Comparison of ENCODE assay signal across 11 cellular contexts in genomic region chr18:30889582-30890301, GRCh38.
DNase-seq lines count a peak whose midpoint lies in the region; ATAC-seq and TF ChIP-seq lines count a peak whose summit lies in the region.
"Had no signal": no experiment of that assay in that cellular context is flagged by ENCODE, and none has a peak within 500 bp of the region (broad histone marks: within the 10 kb centered on the region; RNA-seq: fewer than 3 reads in every experiment).

No MANE protein-coding gene starts in this region.

- no peaks in the 10 kb centered on the region for H3K9me3 ChIP-seq in cardiac muscle cell (ENCODE audit: low read depth)
- H3K9me3 ChIP-seq in right cardiac atrium (ENCODE audit: control insufficient read depth, low read length): no peaks in the 10 kb centered on the region
- no peaks in the 10 kb centered on the region for H3K9me3 ChIP-seq in upper lobe of left lung

- no peak for TF ChIP-seq POLR2A in upper lobe of left lung (IDR thresholded peaks at IDR 0.05)

- ATAC-seq in right cardiac atrium (no peak), upper lobe of left lung (ENCODE audit: low FRiP score in 2 of 2) (no peak)

- H3K27me3 ChIP-seq in cardiac muscle cell (no peaks in the 10 kb centered on the region), right cardiac atrium (ENCODE audit: control insufficient read depth, insufficient read depth) (no peaks in the 10 kb centered on the region), upper lobe of left lung (no peaks in the 10 kb centered on the region)

- peak; percentile 10 to 31 for DNase-seq in cardiac muscle cell (ENCODE audit: low read depth in 1 of 2, low spot score in 1 of 2)
- no peak for DNase-seq in right cardiac atrium
- DNase-seq in SHP77 treated with DMSO at 0.1 percent for 48 hours (lab: John Stamatoyannopoulos, UW): peak; percentile 2
- peak; percentile 4 to 63 for DNase-seq in hippocampal formation (lab: John Stamatoyannopoulos, UW)
- no peak for DNase-seq in upper lobe of left lung
- DNase-seq in T-helper 2 cell: no peak
- DNase-seq in NOMO-1 treated with DMSO at 0.1 percent for 48 hours (lab: John Stamatoyannopoulos, UW; ENCODE audit: unreplicated experiment): no peak
- no peak for DNase-seq in KG1 (lab: John Stamatoyannopoulos, UW)
- DNase-seq: activated naive CD8-positive, alpha-beta T cell treated with anti-CD3 and anti-CD28 coated beads, Interleukin-2, amount 10 ng/mL, durations not matched to agents 7 days and 5 days; CD4-positive, CD25-positive, alpha-beta regulatory T cell; GM23248 had no signal

- intact Hi-C loops in right cardiac atrium (cut with DNase I): no loop called here

- H3K4me3 ChIP-seq in cardiac muscle cell (no peak overlapping the region), right cardiac atrium (ENCODE audit: low read length) (no peak overlapping the region), upper lobe of left lung (no peak overlapping the region)
- H3K4me3 ChIP-seq: GM23248 had no signal

- H3K36me3 ChIP-seq in cardiac muscle cell (no peaks in the 10 kb centered on the region), upper lobe of left lung (no peaks in the 10 kb centered on the region)

- no peak for TF ChIP-seq EP300 in upper lobe of left lung (IDR thresholded peaks at IDR 0.05)

- TF ChIP-seq CTCF in cardiac muscle cell (IDR thresholded peaks at IDR 0.05; ENCODE audit: low read depth, low read length) (no peak), upper lobe of left lung (IDR thresholded peaks at IDR 0.05) (peak in 4 of 6 experiments; percentile 9 to 45 (median 16))

- H3K4me1 ChIP-seq in cardiac muscle cell (ENCODE audit: low read depth): peaks cover 12% of the 10 kb centered on the region
- no peaks in the 10 kb centered on the region for H3K4me1 ChIP-seq in right cardiac atrium (ENCODE audit: control insufficient read depth, insufficient read depth, low read length)
- no peaks in the 10 kb centered on the region for H3K4me1 ChIP-seq in upper lobe of left lung

- H3K27ac ChIP-seq in cardiac muscle cell (no peak overlapping the region), right cardiac atrium (ENCODE audit: low read length) (no peak overlapping the region), upper lobe of left lung (no peak overlapping the region)
- H3K27ac ChIP-seq: GM23248 had no signal

- WGBS in right cardiac atrium: 39% methylated on average over 5 of the region's 5 CpGs
- WGBS in upper lobe of left lung, 2 donors: 33 to 39% methylated on average over 5 of the region's 5 CpGs

Comparison
In these comparisons a context has a peak if more than half of its experiments do, and no peak if none do; other contexts are left out.
1. DNase-seq: peak in cardiac muscle cell (2 of 2), SHP77 treated with DMSO at 0.1 percent for 48 hours (single experiment) and hippocampal formation (2 of 2); none in right cardiac atrium (0 of 3), upper lobe of left lung (0 of 2), T-helper 2 cell (0 of 5), NOMO-1 treated with DMSO at 0.1 percent for 48 hours (single experiment) and KG1 (single experiment).